1 cellular context compared by ENCODE assay signal in genomic region chr1:162906485-162906884, GRCh38.
TF ChIP-seq lines count a peak whose summit lies in the region.

No MANE protein-coding gene starts in this region.

TF ChIP-seq in K562, 482 proteins besides CTCF, POLR2A, EP300 and RAD21 (continued from another document):
- no peak for TF ChIP-seq MLLT1 (IDR thresholded peaks at IDR 0.05)
- no peak for TF ChIP-seq CTBP1 (IDR thresholded peaks at IDR 0.05; ENCODE audit: borderline replicate concordance)
- TF ChIP-seq TSC22D4 (tag; IDR thresholded peaks at IDR 0.05) = no peak
- no peak for TF ChIP-seq GATAD2B (IDR thresholded peaks at IDR 0.05; ENCODE audit: borderline replicate concordance)
- TF ChIP-seq ZNF583 (CRISPR knock-in tag; IDR thresholded peaks at IDR 0.05) = no peak
- no peak for TF ChIP-seq ZNF609 (CRISPR knock-in tag; IDR thresholded peaks at IDR 0.05; ENCODE audit: borderline replicate concordance)
- TF ChIP-seq ZNF224 (CRISPR knock-in tag; IDR thresholded peaks at IDR 0.05) = no peak
- no peak for TF ChIP-seq ZNF175 (CRISPR knock-in tag; IDR thresholded peaks at IDR 0.05; ENCODE audit: low read depth)
- TF ChIP-seq ZNF431 (CRISPR knock-in tag; IDR thresholded peaks at IDR 0.05) = no peak
